14 cellular contexts compared by ENCODE assay signal in the genomic region with DNA sequence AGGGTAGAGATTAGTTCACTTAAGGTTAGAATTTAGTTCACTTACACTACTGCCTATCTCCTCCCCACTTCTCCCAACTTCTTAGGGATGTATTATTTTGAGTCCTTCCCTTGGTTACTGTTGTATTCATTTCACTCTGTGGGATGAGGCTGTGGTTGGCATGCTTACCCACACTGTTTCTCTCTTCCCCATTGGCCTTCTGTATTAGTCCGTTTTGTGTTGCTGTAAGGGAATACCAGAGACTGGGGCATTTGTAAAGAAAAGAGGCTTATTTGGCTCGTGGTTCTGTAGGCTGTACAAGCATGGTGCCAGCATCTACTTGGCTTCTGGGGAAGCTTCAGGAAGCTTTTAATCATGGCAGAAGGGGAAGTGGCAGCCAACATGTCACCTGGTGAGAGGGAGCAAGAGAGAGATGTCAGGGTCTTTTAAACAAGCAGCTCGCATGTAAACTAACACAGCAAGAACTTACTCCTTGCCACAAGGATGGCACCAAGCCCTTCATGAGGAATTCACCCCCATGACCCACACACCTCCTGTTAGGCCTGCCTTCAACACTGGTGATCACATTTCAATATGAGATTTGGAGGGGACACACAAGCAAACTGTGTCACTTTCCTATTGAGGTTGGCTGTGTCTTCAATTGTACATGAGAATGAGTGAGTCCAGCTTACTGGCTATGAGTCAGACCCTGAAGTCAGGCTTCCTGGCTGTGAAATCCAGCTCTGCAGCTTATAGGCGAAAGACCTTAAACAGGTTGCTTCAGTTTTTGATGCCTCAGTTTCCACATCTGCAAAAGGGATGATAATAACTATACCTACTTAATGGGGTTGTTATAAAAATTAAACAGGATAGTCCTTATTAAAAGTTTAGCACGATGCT. TPM values are rescaled to one million over a fixed set of nuclear protein-coding genes. Genes with fewer than 3 reads are reported as not detected.
"Had no signal": no experiment of that assay in that cellular context is flagged by ENCODE, and none has a peak within 500 bp of the region (broad histone marks: within the 10 kb centered on the region; RNA-seq: fewer than 3 reads in every experiment).

No MANE protein-coding gene starts in this region.

- H3K27ac Mint-ChIP-seq: activated T-helper 2 cell treated with anti-CD3 and anti-CD28 coated beads, Interferon-gamma antibody, Interleukin-2, Interleukin-4, amounts not matched to agents 10 μg/mL and 5 μg/mL and 100 μg/mL, durations not matched to agents 14 hours and 24 hours and 36 hours; T-cell; WTC11 had no signal

- H3K27ac ChIP-seq: adrenal gland, testis had no signal

- H3K9me3 Mint-ChIP-seq: activated T-helper 2 cell treated with anti-CD3 and anti-CD28 coated beads, Interferon-gamma antibody, Interleukin-2, Interleukin-4, amounts not matched to agents 10 μg/mL and 5 μg/mL and 100 μg/mL, durations not matched to agents 14 hours and 24 hours and 36 hours; neural crest cell; T-cell; WTC11 had no signal

- H3K4me3 ChIP-seq: adrenal gland, testis had no signal

- H3K36me3 ChIP-seq: adrenal gland had no signal

- H3K27me3 ChIP-seq: adrenal gland, testis had no signal

- H3K4me1 ChIP-seq: adrenal gland, testis had no signal

- H3K36me3 Mint-ChIP-seq: T-cell, WTC11 had no signal

- H3K4me3 Mint-ChIP-seq: neural crest cell, T-cell, WTC11 had no signal

- H3K4me1 Mint-ChIP-seq: T-cell had no signal

- H3K9me3 ChIP-seq: adrenal gland, testis had no signal

- DNase-seq: activated CD4-positive, alpha-beta T cell treated with anti-CD3 and anti-CD28 coated beads for 48 hours; activated naive CD4-positive, alpha-beta T cell treated with anti-CD3 and anti-CD28 coated beads, Interleukin-2, amount 50 U/mL, for 16 hours; activated T-cell treated with anti-CD3 and anti-CD28 coated beads for 4 hours; adrenal gland; effector CD4-positive, alpha-beta T cell; kidney; stimulated activated CD4-positive, alpha-beta T cell treated with anti-CD3 and anti-CD28 coated beads, Interleukin-12 subunit alpha, Interleukin-12 subunit beta, amount 100 ng/mL, for 4 hours; stimulated activated naive CD4-positive, alpha-beta T cell treated with Interleukin-2 at 50 U/mL for 16 hours; T-cell; testis had no signal

RNA-seq across cellular contexts. Expression of gene SYNDIG1, which starts 53.3 kb away (rescaled TPM):
- total RNA-seq: activated T-helper 2 cell treated with anti-CD3 and anti-CD28 coated beads, Interferon-gamma antibody, Interleukin-2, Interleukin-4, amounts not matched to agents 10 μg/mL and 5 μg/mL and 100 μg/mL, durations not matched to agents 14 hours and 24 hours and 36 hours; endothelial cell of umbilical vein; T-cell had no signal
- polyA plus RNA-seq: endothelial cell of umbilical vein had no signal
